ENCODE assay signal across 11 cellular contexts in the genomic region with DNA sequence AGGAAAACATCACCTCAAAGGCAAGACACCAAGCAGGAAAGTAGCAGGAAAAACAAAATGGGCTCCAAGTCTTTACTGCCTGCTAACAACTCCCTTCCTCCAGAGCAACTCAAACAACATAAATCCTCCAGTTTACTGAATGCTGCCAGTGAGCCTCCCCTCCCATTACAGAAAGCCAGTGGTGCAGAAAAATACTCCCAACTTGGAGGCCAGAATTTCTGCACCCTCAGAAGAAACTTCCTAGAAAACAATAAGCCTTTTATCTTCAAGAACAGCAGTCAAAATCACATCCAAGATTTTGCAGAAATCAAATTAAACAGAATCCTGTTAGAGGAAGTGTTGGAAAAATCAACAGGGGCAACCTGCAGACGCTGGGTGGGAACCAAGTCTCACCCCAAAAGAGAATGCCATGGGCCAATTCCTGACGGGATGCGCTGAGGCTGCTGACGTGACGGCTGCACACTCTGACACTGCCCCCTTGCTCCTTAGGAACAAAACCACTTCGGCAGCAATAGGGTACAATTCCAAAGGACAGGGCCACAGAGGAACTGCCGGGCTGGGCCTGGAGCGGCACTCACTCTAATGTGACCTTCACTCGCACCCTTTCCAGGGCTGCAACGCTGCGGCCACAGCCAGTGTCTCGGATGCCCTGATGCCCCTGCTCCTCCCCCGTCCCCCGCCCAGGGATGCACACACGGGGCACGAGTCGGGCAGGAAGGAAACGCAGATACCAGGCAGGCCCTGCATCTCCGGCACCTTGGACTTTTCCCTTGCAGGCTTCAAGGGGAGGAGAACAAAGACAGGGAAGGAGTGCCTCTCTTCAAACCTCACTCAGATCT. TPM values are rescaled to one million over a fixed set of nuclear protein-coding genes. Genes with fewer than 3 reads are reported as not detected.
DNase-seq lines count a peak whose midpoint lies in the region; FAIRE-seq and TF ChIP-seq lines count a peak whose summit lies in the region.
"Had no signal": no experiment of that assay in that cellular context is flagged by ENCODE, and none has a peak within 500 bp of the region (broad histone marks: within the 10 kb centered on the region; RNA-seq: fewer than 3 reads in every experiment).

No MANE protein-coding gene starts in this region.

- H2BK12ac ChIP-seq in mesenchymal stem cell (ENCODE audit: low read length in 2 of 2) = no peak overlapping the region

- H4K8ac ChIP-seq in mesenchymal stem cell (ENCODE audit: low read length) = peak overlapping the region; percentile 64

- FAIRE-seq in HTR-8/SVneo (lab: Jason Lieb, UNC) = no peak
- FAIRE-seq: endometrium had no signal

- no peak overlapping the region for H3K4ac ChIP-seq in mesenchymal stem cell (ENCODE audit: low read depth in 1 of 2, low read length in 2 of 2)

- no peak overlapping the region for H2AFZ ChIP-seq in mesenchymal stem cell (ENCODE audit: low read depth, low read length)

- H3K36me3 ChIP-seq in HUES6 (ENCODE audit: control insufficient read depth, insufficient read depth, low read length) (peaks cover 10% of the 10 kb centered on the region; the same call in 1 of the 2 replicates), colonic mucosa (no peaks in the 10 kb centered on the region), mesenchymal stem cell (ENCODE audit: control insufficient read depth in 1 of 2, insufficient read depth in 2 of 2, low read depth in 1 of 2, low read length in 2 of 2) (peaks cover 13 to 25% of the 10 kb centered on the region in 2 experiments), suprapubic skin (no peaks in the 10 kb centered on the region)

- H3K4me1 ChIP-seq in HUES6 (ENCODE audit: control insufficient read depth, insufficient read depth, low read length) = peaks cover 27% of the 10 kb centered on the region
- H3K4me1 ChIP-seq in colonic mucosa = peaks cover 11% of the 10 kb centered on the region
- peaks cover 32% of the 10 kb centered on the region for H3K4me1 ChIP-seq in mesenchymal stem cell (ENCODE audit: control insufficient read depth, insufficient read depth, low read depth, low read length)
- H3K4me1 ChIP-seq in suprapubic skin = peaks cover 72% of the 10 kb centered on the region

- H2BK5ac ChIP-seq in mesenchymal stem cell (ENCODE audit: low read depth, low read length, poor library complexity, severe bottlenecking) = no peak overlapping the region

- no peak overlapping the region for H2AK5ac ChIP-seq in mesenchymal stem cell (ENCODE audit: low read length, severe bottlenecking)

- H3K27ac ChIP-seq in HUES6 (ENCODE audit: low read depth, low read length) (no peak overlapping the region), colonic mucosa (no peak overlapping the region), mesenchymal stem cell (ENCODE audit: low read length, poor library complexity, severe bottlenecking) (no peak overlapping the region), suprapubic skin (peak overlapping the region; percentile 5)

- peak overlapping the region; percentile 57 for H4K91ac ChIP-seq in mesenchymal stem cell (ENCODE audit: low read length)

- peak overlapping the region; percentile 13 for H3K9ac ChIP-seq in HUES6 (ENCODE audit: low read length)
- peak overlapping the region; percentile 27 to 79 for H3K9ac ChIP-seq in colonic mucosa (ENCODE audit: low read depth in 2 of 2, low read length in 2 of 2)
- peak overlapping the region; percentile 94 for H3K9ac ChIP-seq in mesenchymal stem cell (ENCODE audit: low read length)

- no peaks in the 10 kb centered on the region for H3K27me3 ChIP-seq in HUES6 (ENCODE audit: control insufficient read depth, insufficient read depth, low read length)
- H3K27me3 ChIP-seq in colonic mucosa = no peaks in the 10 kb centered on the region
- H3K27me3 ChIP-seq in mesenchymal stem cell (ENCODE audit: control insufficient read depth in 1 of 2, insufficient read depth in 1 of 2, low read length in 2 of 2) = no peaks in the 10 kb centered on the region
- H3K27me3 ChIP-seq in suprapubic skin = no peaks in the 10 kb centered on the region

- H2BK120ac ChIP-seq in mesenchymal stem cell (ENCODE audit: low read depth, low read length) = no peak overlapping the region

- DNase-seq in colonic mucosa (peak; percentile 57), mesenchymal stem cell (no peak), suprapubic skin (ENCODE audit: low spot score in 2 of 2) (no peak), NCI-H524 (lab: John Stamatoyannopoulos, UW) (no peak), HTR-8/SVneo (ENCODE audit: insufficient read length, low spot score) (no peak), DMS53 (lab: John Stamatoyannopoulos, UW) (no peak)
- DNase-seq: amniotic stem cell, MV-4-11, NCI-H446 had no signal

- peak overlapping the region in 1 of 2 experiments; percentile 23 for H3K23ac ChIP-seq in mesenchymal stem cell (ENCODE audit: low read length in 2 of 2)

- peak overlapping the region; percentile 66; the same call in 1 of the 2 replicates for H3K4me3 ChIP-seq in HUES6 (ENCODE audit: low read depth, low read length)
- H3K4me3 ChIP-seq in colonic mucosa = no peak overlapping the region
- peak overlapping the region in 1 of 2 experiments; percentile 13 for H3K4me3 ChIP-seq in mesenchymal stem cell (ENCODE audit: insufficient read depth in 1 of 2, low read depth in 1 of 2, low read length in 2 of 2)
- H3K4me3 ChIP-seq in suprapubic skin = no peak overlapping the region

- TF ChIP-seq CTCF in colonic mucosa (IDR thresholded peaks at IDR 0.05) (no peak), suprapubic skin (IDR thresholded peaks at IDR 0.05) (no peak)

- TF ChIP-seq EP300 in suprapubic skin (IDR thresholded peaks at IDR 0.05) = no peak

- H3K9me3 ChIP-seq in HUES6 (ENCODE audit: control insufficient read depth, insufficient read depth, low read depth, low read length) (no peaks in the 10 kb centered on the region), colonic mucosa (no peaks in the 10 kb centered on the region), mesenchymal stem cell (ENCODE audit: control insufficient read depth, low read length) (no peaks in the 10 kb centered on the region), suprapubic skin (no peaks in the 10 kb centered on the region)

- TF ChIP-seq POLR2A in suprapubic skin (IDR thresholded peaks at IDR 0.05) = no peak

- H2BK15ac ChIP-seq in mesenchymal stem cell (ENCODE audit: low read depth, poor library complexity, severe bottlenecking) = peak overlapping the region; percentile 31

- intact Hi-C loops in colonic mucosa (cut with DNase I) = no loop called here

- no peak overlapping the region for H3K18ac ChIP-seq in mesenchymal stem cell (ENCODE audit: low read depth in 1 of 2, low read length in 2 of 2)

- no peak overlapping the region for H3K4me2 ChIP-seq in mesenchymal stem cell (ENCODE audit: low read length, poor library complexity, severe bottlenecking)

- 79% methylated on average over 19 of the region's 19 CpGs for WGBS in mesenchymal stem cell
- 65% methylated on average over 19 of the region's 19 CpGs for WGBS in suprapubic skin

- H3K14ac ChIP-seq in mesenchymal stem cell (ENCODE audit: low read length in 2 of 2) = no peak overlapping the region

- peaks cover 36% of the 10 kb centered on the region for H3K79me1 ChIP-seq in mesenchymal stem cell (replicated peaks; ENCODE audit: low read length, poor library complexity, severe bottlenecking)

RNA-seq across cellular contexts. Expression of gene PITPNA, which starts 2.6 kb away (rescaled TPM):
- total RNA-seq in colonic mucosa (10 to 100 TPM; 77.8 to 83.2 TPM), suprapubic skin (10 to 100 TPM; 49.6 to 71.9 (median 61.5) TPM)
- polyA plus RNA-seq in mesenchymal stem cell (2013, experiment 1 of 2) = 71.7 TPM
- 78.4 TPM for polyA plus RNA-seq in mesenchymal stem cell (2013, experiment 2 of 2)

RNA-seq across cellular contexts. Expression of gene INPP5K, which starts 43.5 kb away (rescaled TPM):
- total RNA-seq in colonic mucosa = 10 to 100 TPM; 27.6 to 35.5 TPM
- 18.7 TPM for polyA plus RNA-seq in mesenchymal stem cell (2013, experiment 1 of 2)
- 20.5 TPM for polyA plus RNA-seq in mesenchymal stem cell (2013, experiment 2 of 2)
- 100 to 1,000 TPM in 3 of 4 donors, 10 to 100 TPM in 1; 91.8 to 160 (median 123) TPM for total RNA-seq in suprapubic skin

Comparison
In these comparisons a context has a peak if more than half of its experiments do, and no peak if none do; other contexts are left out.
1. H3K9ac ChIP-seq: peak in every context shown above with its lines; median percentile 94 in mesenchymal stem cell; 53 in colonic mucosa; 13 in HUES6.